Comparison of ENCODE assay signal across 10 cellular contexts in genomic region chr17:40074871-40075215, GRCh38. TPM values are rescaled to one million over a fixed set of nuclear protein-coding genes. Genes with fewer than 3 reads are reported as not detected.
DNase-seq lines count a peak whose midpoint lies in the region; ATAC-seq and TF ChIP-seq lines count a peak whose summit lies in the region.
"Had no signal": no experiment of that assay in that cellular context is flagged by ENCODE, and none has a peak within 500 bp of the region (broad histone marks: within the 10 kb centered on the region; RNA-seq: fewer than 3 reads in every experiment).

No MANE protein-coding gene starts in this region.

- H3K27ac ChIP-seq in mesenchymal stem cell (ENCODE audit: low read length, poor library complexity, severe bottlenecking): no peak overlapping the region
- H3K27ac ChIP-seq in temporal lobe (ENCODE audit: low read depth, low read length): peak overlapping the region; percentile 100

- no peak overlapping the region for H3K4me3 Mint-ChIP-seq in dendritic cell treated with granulocyte-macrophage colony-stimulating factor and Interleukin-4, amounts not matched to agents 40 ng/mL and 50 ng/mL, for 4 days
- no peak overlapping the region for H3K4me3 Mint-ChIP-seq in activated CD8-positive, alpha-beta T cell treated with anti-CD3 and anti-CD28 coated beads for 36 hours
- no peak overlapping the region for H3K4me3 Mint-ChIP-seq in glutamatergic neuron (ENCODE audit: unreplicated experiment)

- no peak overlapping the region for H3K14ac ChIP-seq in mesenchymal stem cell (ENCODE audit: low read length in 2 of 2)

- H3K4me3 ChIP-seq in Loucy (ENCODE audit: low read length, poor library complexity, severe bottlenecking) (no peak overlapping the region), mesenchymal stem cell (ENCODE audit: insufficient read depth in 1 of 2, low read depth in 1 of 2, low read length in 2 of 2) (no peak overlapping the region)

- H3F3A ChIP-seq in Loucy (ENCODE audit: low read depth): no peaks in the 10 kb centered on the region

- no peak overlapping the region for H2BK15ac ChIP-seq in mesenchymal stem cell (ENCODE audit: low read depth, poor library complexity, severe bottlenecking)

- no peak overlapping the region for H4K91ac ChIP-seq in mesenchymal stem cell (ENCODE audit: low read length)

- H3K36me3 Mint-ChIP-seq in dendritic cell treated with granulocyte-macrophage colony-stimulating factor and Interleukin-4, amounts not matched to agents 40 ng/mL and 50 ng/mL, for 4 days (ENCODE audit: low read depth): peaks cover 5% of the 10 kb centered on the region
- no peaks in the 10 kb centered on the region for H3K36me3 Mint-ChIP-seq in activated CD8-positive, alpha-beta T cell treated with anti-CD3 and anti-CD28 coated beads for 36 hours (ENCODE audit: low read depth)
- H3K36me3 Mint-ChIP-seq in glutamatergic neuron (ENCODE audit: unreplicated experiment): peaks cover 5% of the 10 kb centered on the region

- H3K23ac ChIP-seq in mesenchymal stem cell (ENCODE audit: low read length in 2 of 2): no peak overlapping the region

- ATAC-seq in activated CD8-positive, alpha-beta T cell treated with anti-CD3 and anti-CD28 coated beads for 36 hours: no peak
- no peak for ATAC-seq in HG03439 (IDR thresholded peaks at IDR 0.05; ENCODE audit: unreplicated experiment)

- H2BK12ac ChIP-seq in mesenchymal stem cell (ENCODE audit: low read length in 2 of 2): peak overlapping the region in 1 of 2 experiments; percentile 82

- H3K4me2 ChIP-seq in Loucy (ENCODE audit: low read depth, low read length, poor library complexity, severe bottlenecking): peak overlapping the region; percentile 45
- H3K4me2 ChIP-seq in mesenchymal stem cell (ENCODE audit: low read length, poor library complexity, severe bottlenecking): no peak overlapping the region

- H2BK5ac ChIP-seq in mesenchymal stem cell (ENCODE audit: low read depth, low read length, poor library complexity, severe bottlenecking): no peak overlapping the region

- H3K9me2 ChIP-seq in Loucy (replicated peaks; ENCODE audit: low read depth, low read length): no peaks in the 10 kb centered on the region

- no peaks in the 10 kb centered on the region; the same call in 1 of the 2 replicates for H3K36me3 ChIP-seq in Loucy (ENCODE audit: insufficient read depth, low read length)
- H3K36me3 ChIP-seq in mesenchymal stem cell (ENCODE audit: control insufficient read depth in 1 of 2, insufficient read depth in 2 of 2, low read depth in 1 of 2, low read length in 2 of 2): peaks cover 24 to 42% of the 10 kb centered on the region in 2 experiments

- H2BK120ac ChIP-seq in mesenchymal stem cell (ENCODE audit: low read depth, low read length): no peak overlapping the region

- H3K27ac Mint-ChIP-seq in dendritic cell treated with granulocyte-macrophage colony-stimulating factor and Interleukin-4, amounts not matched to agents 40 ng/mL and 50 ng/mL, for 4 days: peak overlapping the region; percentile 76
- H3K27ac Mint-ChIP-seq in activated CD8-positive, alpha-beta T cell treated with anti-CD3 and anti-CD28 coated beads for 36 hours: no peak overlapping the region
- no peak overlapping the region for H3K27ac Mint-ChIP-seq in glutamatergic neuron (ENCODE audit: unreplicated experiment)
- H3K27ac Mint-ChIP-seq: progenitor cell of endocrine pancreas had no signal

- TF ChIP-seq CTCF in Loucy (conservative IDR thresholded peaks at IDR 0.05; ENCODE audit: low read length): no peak
- no peak for TF ChIP-seq CTCF in activated CD8-positive, alpha-beta T cell treated with anti-CD3 and anti-CD28 coated beads for 36 hours (IDR thresholded peaks at IDR 0.05)
- TF ChIP-seq CTCF in glutamatergic neuron (IDR thresholded peaks at IDR 0.05; ENCODE audit: partially characterized antibody, unreplicated experiment): no peak

- peaks cover 16% of the 10 kb centered on the region for H3K27me3 Mint-ChIP-seq in dendritic cell treated with granulocyte-macrophage colony-stimulating factor and Interleukin-4, amounts not matched to agents 40 ng/mL and 50 ng/mL, for 4 days
- no peaks in the 10 kb centered on the region for H3K27me3 Mint-ChIP-seq in activated CD8-positive, alpha-beta T cell treated with anti-CD3 and anti-CD28 coated beads for 36 hours
- peaks cover 7% of the 10 kb centered on the region for H3K27me3 Mint-ChIP-seq in glutamatergic neuron (ENCODE audit: unreplicated experiment)
- H3K27me3 Mint-ChIP-seq: central memory CD8-positive, alpha-beta T cell; progenitor cell of endocrine pancreas had no signal

- intact Hi-C loops in dendritic cell treated with granulocyte-macrophage colony-stimulating factor and Interleukin-4, amounts not matched to agents 40 ng/mL and 50 ng/mL, for 4 days (cut with micrococcal nuclease): loop anchor here (1.0 kb wide), 1 partner anchor 21 kb away; the partner anchor contains the start of gene MED24
- intact Hi-C loops in activated CD8-positive, alpha-beta T cell treated with anti-CD3 and anti-CD28 coated beads for 36 hours (cut with micrococcal nuclease): no loop called here

- peak overlapping the region; percentile 17 for H2AK5ac ChIP-seq in mesenchymal stem cell (ENCODE audit: low read length, severe bottlenecking)

- peaks cover 36% of the 10 kb centered on the region for H3K4me1 ChIP-seq in Loucy (ENCODE audit: insufficient read depth, low read length, poor library complexity, severe bottlenecking)
- peaks cover 47% of the 10 kb centered on the region for H3K4me1 ChIP-seq in mesenchymal stem cell (ENCODE audit: control insufficient read depth, insufficient read depth, low read depth, low read length)

- H3K79me2 ChIP-seq in Loucy (ENCODE audit: insufficient read depth, low read length): peaks cover 18% of the 10 kb centered on the region; the same call in 1 of the 2 replicates

- DNase-seq in mesenchymal stem cell (no peak), AML-193 (lab: John Stamatoyannopoulos, UW) (no peak), glutamatergic neuron (no peak)
- no peak for DNase-seq in activated CD8-positive, alpha-beta T cell treated with anti-CD3 and anti-CD28 coated beads for 36 hours

- no peaks in the 10 kb centered on the region for H3K27me3 ChIP-seq in Loucy (ENCODE audit: insufficient read depth, low read length, poor library complexity, severe bottlenecking)
- no peaks in the 10 kb centered on the region for H3K27me3 ChIP-seq in mesenchymal stem cell (ENCODE audit: control insufficient read depth in 1 of 2, insufficient read depth in 1 of 2, low read length in 2 of 2)

- H3K9ac ChIP-seq in Loucy (ENCODE audit: low read depth, low read length, poor library complexity, severe bottlenecking): no peak overlapping the region
- peak overlapping the region; percentile 71 for H3K9ac ChIP-seq in mesenchymal stem cell (ENCODE audit: low read length)

- H3K4me1 Mint-ChIP-seq in dendritic cell treated with granulocyte-macrophage colony-stimulating factor and Interleukin-4, amounts not matched to agents 40 ng/mL and 50 ng/mL, for 4 days (ENCODE audit: low read depth): peaks cover 76% of the 10 kb centered on the region
- H3K4me1 Mint-ChIP-seq in activated CD8-positive, alpha-beta T cell treated with anti-CD3 and anti-CD28 coated beads for 36 hours (ENCODE audit: low read depth): peaks cover 37% of the 10 kb centered on the region
- peaks cover 15% of the 10 kb centered on the region for H3K4me1 Mint-ChIP-seq in glutamatergic neuron (ENCODE audit: low read depth, unreplicated experiment)

- H3K9me3 ChIP-seq in Loucy (ENCODE audit: insufficient read depth, low read depth, low read length): no peaks in the 10 kb centered on the region
- no peaks in the 10 kb centered on the region for H3K9me3 ChIP-seq in mesenchymal stem cell (ENCODE audit: control insufficient read depth, low read length)

- no peaks in the 10 kb centered on the region for H4K20me1 ChIP-seq in Loucy (ENCODE audit: insufficient read depth, low read length, poor library complexity, severe bottlenecking)

- H2AFZ ChIP-seq in Loucy (ENCODE audit: low read length) (no peak overlapping the region), mesenchymal stem cell (ENCODE audit: low read depth, low read length) (no peak overlapping the region)

- no peak overlapping the region for H4K8ac ChIP-seq in mesenchymal stem cell (ENCODE audit: low read length)

- H3K18ac ChIP-seq in mesenchymal stem cell (ENCODE audit: low read depth in 1 of 2, low read length in 2 of 2): peak overlapping the region in 1 of 2 experiments; percentile 86

- 96% methylated on average over 6 of the region's 6 CpGs for WGBS in mesenchymal stem cell

- peak overlapping the region in 1 of 2 experiments; percentile 25 for H3K4ac ChIP-seq in mesenchymal stem cell (ENCODE audit: low read depth in 1 of 2, low read length in 2 of 2)

- no peaks in the 10 kb centered on the region for H3K9me3 Mint-ChIP-seq in dendritic cell treated with granulocyte-macrophage colony-stimulating factor and Interleukin-4, amounts not matched to agents 40 ng/mL and 50 ng/mL, for 4 days
- no peaks in the 10 kb centered on the region for H3K9me3 Mint-ChIP-seq in activated CD8-positive, alpha-beta T cell treated with anti-CD3 and anti-CD28 coated beads for 36 hours
- peaks cover 1% of the 10 kb centered on the region for H3K9me3 Mint-ChIP-seq in glutamatergic neuron (ENCODE audit: unreplicated experiment)
- H3K9me3 Mint-ChIP-seq: central memory CD8-positive, alpha-beta T cell had no signal

- peaks cover 29% of the 10 kb centered on the region for H3K79me1 ChIP-seq in mesenchymal stem cell (replicated peaks; ENCODE audit: low read length, poor library complexity, severe bottlenecking)

- CTCF ChIA-PET in activated CD8-positive, alpha-beta T cell treated with anti-CD3 and anti-CD28 coated beads for 36 hours (lab: Charles Lee): interaction anchor here (1.0 to 6.9 kb wide), 26 partner anchors 9 to 643 kb away, joined by 3 to 168 read pairs (median 5); partner anchors contain the start of genes CASC3, CSF3, MED24 and NR1D1

- POLR2A ChIA-PET in activated CD8-positive, alpha-beta T cell treated with anti-CD3 and anti-CD28 coated beads for 36 hours (lab: Charles Lee): interaction anchor here (0.6 to 2.1 kb wide), 10 partner anchors 9 to 273 kb away, joined by 3 to 9 read pairs (median 3); partner anchors contain the start of genes MED24 and MSL1

RNA-seq across cellular contexts. Expression of gene THRA, which starts 12.1 kb away (rescaled TPM):
- polyA plus RNA-seq in mesenchymal stem cell (2013, experiment 1 of 2): 24.1 TPM
- polyA plus RNA-seq in mesenchymal stem cell (2013, experiment 2 of 2): 23.2 TPM
- total RNA-seq in temporal lobe: 109 TPM
- total RNA-seq in activated CD8-positive, alpha-beta T cell treated with anti-CD3 and anti-CD28 coated beads for 36 hours: 10 to 100 TPM; 11.1 to 13.8 TPM
- 17.6 TPM for total RNA-seq in glutamatergic neuron (ENCODE audit: unreplicated experiment)

RNA-seq across cellular contexts. Expression of gene MED24, which starts 20.6 kb away (rescaled TPM):
- polyA plus RNA-seq in mesenchymal stem cell (2013, experiment 1 of 2): 35.2 TPM
- polyA plus RNA-seq in mesenchymal stem cell (2013, experiment 2 of 2): 35.4 TPM
- total RNA-seq in temporal lobe: 76.7 TPM
- total RNA-seq in activated CD8-positive, alpha-beta T cell treated with anti-CD3 and anti-CD28 coated beads for 36 hours: 10 to 100 TPM; 90.2 to 96.4 TPM
- total RNA-seq in glutamatergic neuron (ENCODE audit: unreplicated experiment): 172 TPM

RNA-seq across cellular contexts. Expression of gene NR1D1, which starts 25.5 kb away (rescaled TPM):
- 6.1 TPM for polyA plus RNA-seq in mesenchymal stem cell (2013, experiment 1 of 2)
- polyA plus RNA-seq in mesenchymal stem cell (2013, experiment 2 of 2): 5.5 TPM
- 0.25 TPM for total RNA-seq in temporal lobe
- total RNA-seq in activated CD8-positive, alpha-beta T cell treated with anti-CD3 and anti-CD28 coated beads for 36 hours: 1 to 10 TPM; 6.0 to 6.5 TPM
- total RNA-seq in glutamatergic neuron (ENCODE audit: unreplicated experiment): 1.3 TPM

RNA-seq across cellular contexts. Expression of gene MSL1, which starts 46.9 kb away (rescaled TPM):
- polyA plus RNA-seq in mesenchymal stem cell (2013, experiment 1 of 2): 67.5 TPM
- 66.9 TPM for polyA plus RNA-seq in mesenchymal stem cell (2013, experiment 2 of 2)
- 81.9 TPM for total RNA-seq in temporal lobe
- total RNA-seq in activated CD8-positive, alpha-beta T cell treated with anti-CD3 and anti-CD28 coated beads for 36 hours: 10 to 100 TPM; 69.0 to 70.1 TPM
- total RNA-seq in glutamatergic neuron (ENCODE audit: unreplicated experiment): 110 TPM

RNA-seq across cellular contexts. Expression of gene CSF3, which starts 59.6 kb away (rescaled TPM):
- polyA plus RNA-seq in mesenchymal stem cell (2013, experiment 1 of 2): not detected
- 0.05 TPM for polyA plus RNA-seq in mesenchymal stem cell (2013, experiment 2 of 2)
- total RNA-seq in temporal lobe: not detected
- total RNA-seq in activated CD8-positive, alpha-beta T cell treated with anti-CD3 and anti-CD28 coated beads for 36 hours: not detected
- not detected for total RNA-seq in glutamatergic neuron (ENCODE audit: unreplicated experiment)
- total RNA-seq: progenitor cell of endocrine pancreas had no signal
